22 cellular contexts compared by ENCODE assay signal in the genomic region with DNA sequence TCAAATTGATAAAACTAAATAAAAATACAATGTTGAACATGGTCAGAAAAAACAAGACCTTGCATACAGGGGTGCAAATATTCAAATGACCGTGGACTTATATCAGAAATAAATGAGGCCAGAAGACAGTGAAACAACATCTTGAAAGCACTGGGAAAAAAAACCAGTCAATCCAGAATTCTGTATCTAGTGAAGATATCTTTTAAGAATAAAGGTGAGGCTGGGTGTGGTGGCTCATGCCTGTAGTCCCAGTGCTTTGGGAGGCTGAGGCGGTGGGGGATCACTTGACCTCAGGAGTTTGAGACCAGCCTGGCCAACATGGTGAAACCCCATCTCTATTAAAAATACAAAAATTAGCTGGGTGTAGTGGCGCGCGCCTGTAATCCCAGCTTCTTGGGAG. TPM values are rescaled to one million over a fixed set of nuclear protein-coding genes. Genes with fewer than 3 reads are reported as not detected.
DNase-seq lines count a peak whose midpoint lies in the region; ATAC-seq, FAIRE-seq and TF ChIP-seq lines count a peak whose summit lies in the region.
"Had no signal": no experiment of that assay in that cellular context is flagged by ENCODE, and none has a peak within 500 bp of the region (broad histone marks: within the 10 kb centered on the region; RNA-seq: fewer than 3 reads in every experiment).

No MANE protein-coding gene starts in this region.

- H3K4me3 Mint-ChIP-seq in Caco-2 (ENCODE audit: unreplicated experiment), result peak overlapping the region; percentile 64
- H3K4me3 Mint-ChIP-seq in natural killer cell treated with Interleukin-12 subunit alpha and Interleukin-12 subunit beta and Interleukin-15 and Interleukin-18, amount 100 ng/mL, for 72 hours, result no peak overlapping the region
- H3K4me3 Mint-ChIP-seq: CD4-positive, alpha-beta T cell; HFFc6; IgD-negative memory B cell had no signal

- CTCF ChIA-PET in Caco-2 (lab: Charles Lee), result interaction anchor here (1.8 kb wide), 1 partner anchor 57 kb away, joined by 13 read pairs; the partner anchor contains the start of gene CEBPG

- H3K27ac ChIP-seq in Peyer's patch (peak overlapping the region in 3 of 4 donors; percentile 75 to 86 (median 81)), small intestine (ENCODE audit: low read depth in 1 of 2, low read length in 1 of 2) (peak overlapping the region; percentile 72 to 87), smooth muscle cell (ENCODE audit: low read depth) (no peak overlapping the region)
- H3K27ac ChIP-seq: C4-2B, HL-60 had no signal

- H3K27me3 ChIP-seq in Caco-2 (replicated peaks; ENCODE audit: control insufficient read depth, insufficient read depth, low read length) (no peaks in the 10 kb centered on the region), Peyer's patch (no peaks in the 10 kb centered on the region), small intestine (ENCODE audit: control insufficient read depth in 2 of 2, insufficient read depth in 2 of 2, low read length in 2 of 2) (no peaks in the 10 kb centered on the region), smooth muscle cell (ENCODE audit: low read depth) (no peaks in the 10 kb centered on the region)

- peaks cover 9% of the 10 kb centered on the region for H3K9me3 ChIP-seq in Caco-2
- H3K9me3 ChIP-seq in Peyer's patch, result no peaks in the 10 kb centered on the region
- H3K9me3 ChIP-seq in mucosa of descending colon, result no peaks in the 10 kb centered on the region
- no peaks in the 10 kb centered on the region for H3K9me3 ChIP-seq in small intestine (ENCODE audit: control insufficient read depth, low read depth)
- H3K9me3 ChIP-seq in smooth muscle cell (replicated peaks; ENCODE audit: low read depth), result no peaks in the 10 kb centered on the region
- H3K9me3 ChIP-seq: BE2C had no signal

- H3K4me3 ChIP-seq in Caco-2 (ENCODE audit: low read depth, low read length) (no peak overlapping the region), Peyer's patch (no peak overlapping the region), mucosa of descending colon (no peak overlapping the region), small intestine (ENCODE audit: low read depth in 1 of 2, low read length in 2 of 2) (no peak overlapping the region), smooth muscle cell (no peak overlapping the region)
- H3K4me3 ChIP-seq: GM12878 had no signal

- H3K36me3 ChIP-seq in Caco-2 (ENCODE audit: control insufficient read depth, insufficient read depth, low read length), result no peaks in the 10 kb centered on the region
- no peaks in the 10 kb centered on the region for H3K36me3 ChIP-seq in Peyer's patch
- no peaks in the 10 kb centered on the region for H3K36me3 ChIP-seq in mucosa of descending colon (ENCODE audit: low read depth)
- no peaks in the 10 kb centered on the region for H3K36me3 ChIP-seq in small intestine (ENCODE audit: control insufficient read depth in 2 of 2, insufficient read depth in 2 of 2, low read length in 2 of 2)
- no peaks in the 10 kb centered on the region for H3K36me3 ChIP-seq in smooth muscle cell (ENCODE audit: low read depth)
- H3K36me3 ChIP-seq: BE2C had no signal

- no peak overlapping the region for H3K4me2 ChIP-seq in smooth muscle cell

- POLR2A ChIA-PET in Caco-2 (lab: Charles Lee), result interaction anchor here (1.6 kb wide), 1 partner anchor 57 kb away, joined by 20 read pairs; the partner anchor contains the start of gene CEBPG

- FAIRE-seq in small intestine (lab: Jason Lieb, UNC), result no peak
- FAIRE-seq: GM12878, HTR-8/SVneo had no signal

- no peak for DNase-seq in Caco-2
- no peak for DNase-seq in Peyer's patch
- no peak for DNase-seq in mucosa of descending colon
- DNase-seq in small intestine, result peak; percentile 68
- no peak for DNase-seq in C1 segment of cervical spinal cord (lab: John Stamatoyannopoulos, UW)
- DNase-seq in smooth muscle cell (lab: John Stamatoyannopoulos, UW; ENCODE audit: unreplicated experiment), result no peak
- DNase-seq in HT-29 (ENCODE audit: low spot score), result no peak
- DNase-seq in natural killer cell treated with Interleukin-12 subunit alpha and Interleukin-12 subunit beta and Interleukin-15 and Interleukin-18, amount 100 ng/mL, for 72 hours (ENCODE audit: low spot score), result no peak
- DNase-seq: ACHN; BE2C; CD4-positive, alpha-beta T cell; DMS153; DMS79; GOT3; H7; HFFc6 had no signal

- no peaks in the 10 kb centered on the region for H3K27me3 Mint-ChIP-seq in Caco-2 (ENCODE audit: insufficient read depth, unreplicated experiment)
- H3K27me3 Mint-ChIP-seq in natural killer cell treated with Interleukin-12 subunit alpha and Interleukin-12 subunit beta and Interleukin-15 and Interleukin-18, amount 100 ng/mL, for 72 hours, result peaks cover 13 to 14% of the 10 kb centered on the region in 2 donors

- peaks cover 11% of the 10 kb centered on the region for H3K36me3 Mint-ChIP-seq in Caco-2 (ENCODE audit: insufficient read depth, unreplicated experiment)
- no peaks in the 10 kb centered on the region for H3K36me3 Mint-ChIP-seq in natural killer cell treated with Interleukin-12 subunit alpha and Interleukin-12 subunit beta and Interleukin-15 and Interleukin-18, amount 100 ng/mL, for 72 hours
- H3K36me3 Mint-ChIP-seq: IgD-negative memory B cell had no signal

- no peak overlapping the region for H3K9ac ChIP-seq in smooth muscle cell (ENCODE audit: low read depth)

- H3K4me1 ChIP-seq in Caco-2 (peaks cover 30% of the 10 kb centered on the region), Peyer's patch (peaks cover 0 to 24% (median 0%) of the 10 kb centered on the region in 4 donors), mucosa of descending colon (ENCODE audit: low read depth) (peaks cover 20% of the 10 kb centered on the region), small intestine (ENCODE audit: control insufficient read depth in 2 of 2, insufficient read depth in 1 of 2, low read depth in 1 of 2, low read length in 1 of 2) (no peaks in the 10 kb centered on the region), smooth muscle cell (ENCODE audit: low read depth) (no peaks in the 10 kb centered on the region)
- H3K4me1 ChIP-seq: BE2C had no signal

- H4K20me1 ChIP-seq in smooth muscle cell (ENCODE audit: low read depth), result no peaks in the 10 kb centered on the region

- peak; percentile 48 for ATAC-seq in mucosa of descending colon
- ATAC-seq in natural killer cell treated with Interleukin-12 subunit alpha and Interleukin-12 subunit beta and Interleukin-15 and Interleukin-18, amount 100 ng/mL, for 72 hours, result no peak
- ATAC-seq: GM12878, HCT116 had no signal

- WGBS in small intestine, 3 donors, result 67 to 86% (median 78%) methylated on average over 5 of the region's 5 CpGs
- 94% methylated on average over 5 of the region's 5 CpGs for WGBS in smooth muscle cell (ENCODE audit: low lambda C conversion rate)

- peak overlapping the region; percentile 93 for H3K27ac Mint-ChIP-seq in Caco-2 (ENCODE audit: unreplicated experiment)
- no peak overlapping the region for H3K27ac Mint-ChIP-seq in natural killer cell treated with Interleukin-12 subunit alpha and Interleukin-12 subunit beta and Interleukin-15 and Interleukin-18, amount 100 ng/mL, for 72 hours
- H3K27ac Mint-ChIP-seq: CD4-positive, alpha-beta T cell; HFFc6 had no signal

- H3K4me1 Mint-ChIP-seq in Caco-2 (ENCODE audit: low read depth, unreplicated experiment), result peaks cover 26% of the 10 kb centered on the region
- no peaks in the 10 kb centered on the region for H3K4me1 Mint-ChIP-seq in natural killer cell treated with Interleukin-12 subunit alpha and Interleukin-12 subunit beta and Interleukin-15 and Interleukin-18, amount 100 ng/mL, for 72 hours (ENCODE audit: low read depth in 2 of 2)
- H3K4me1 Mint-ChIP-seq: IgD-negative memory B cell had no signal

- peaks cover 23% of the 10 kb centered on the region for H3K9me3 Mint-ChIP-seq in Caco-2 (ENCODE audit: unreplicated experiment)
- H3K9me3 Mint-ChIP-seq in natural killer cell treated with Interleukin-12 subunit alpha and Interleukin-12 subunit beta and Interleukin-15 and Interleukin-18, amount 100 ng/mL, for 72 hours, result no peaks in the 10 kb centered on the region
- H3K9me3 Mint-ChIP-seq: HFFc6 had no signal

- no TSS peak for BruUV-seq in Caco-2 (replicated peaks; lab: Mats Ljungman, UMichigan)

- H3K79me2 ChIP-seq in smooth muscle cell (ENCODE audit: low read depth), result no peaks in the 10 kb centered on the region

- no peak overlapping the region for H2AFZ ChIP-seq in smooth muscle cell (ENCODE audit: low read depth)

- no peak for TF ChIP-seq CTCF in Caco-2 (IDR thresholded peaks at IDR 0.05; ENCODE audit: insufficient read depth in 1 of 2, low read depth in 1 of 2, low read length in 1 of 2, severe bottlenecking in 1 of 2, unreplicated experiment in 1 of 2)
- TF ChIP-seq CTCF in Peyer's patch (IDR thresholded peaks at IDR 0.05), result no peak
- TF ChIP-seq CTCF in mucosa of descending colon (IDR thresholded peaks at IDR 0.05), result no peak
- TF ChIP-seq CTCF in smooth muscle cell (IDR thresholded peaks at IDR 0.05; ENCODE audit: borderline replicate concordance, insufficient read depth, poor library complexity, severe bottlenecking), result no peak

- H3F3A ChIP-seq in smooth muscle cell (ENCODE audit: low read depth), result no peaks in the 10 kb centered on the region

- TF ChIP-seq POLR2A in Peyer's patch (IDR thresholded peaks at IDR 0.05), result no peak

- intact Hi-C loops in Caco-2 (cut with micrococcal nuclease; ENCODE audit: unreplicated experiment), result loop anchor here (2.0 kb wide), 2 partner anchors 15 to 25 kb away; partner anchors contain the start of gene CEBPA
- intact Hi-C loops in mucosa of descending colon (cut with DNase I, micrococcal nuclease), result no loop called here

RNA-seq across cellular contexts. Expression of gene CEBPA, which starts 15.2 kb away (rescaled TPM):
- total RNA-seq in Caco-2 (2022) (97.9 and 110 TPM in 2 replicates), Peyer's patch (100 to 1,000 TPM in 1 of 4 donors, 10 to 100 TPM in 3; 36.3 to 160 (median 89.2) TPM), mucosa of descending colon (10 to 100 TPM; 30.1 to 73.2 (median 66.1) TPM), smooth muscle cell (1.1 and 2.1 TPM in 2 replicates)
- polyA plus RNA-seq in small intestine (10 to 100 TPM; 31.0 to 69.3 (median 47.0) TPM), smooth muscle cell (1.2 and 5.8 TPM in 2 replicates)
- total RNA-seq in HT-29 (2014; rRNA removed; shearing (Covaris generic)), result 16.9 and 21.3 TPM in 2 replicates
- 1 to 10 TPM; 1.3 to 1.9 TPM for total RNA-seq in natural killer cell treated with Interleukin-12 subunit alpha and Interleukin-12 subunit beta and Interleukin-15 and Interleukin-18, amount 100 ng/mL, for 72 hours

RNA-seq across cellular contexts. Expression of gene CEBPG, which starts 56.0 kb away (rescaled TPM):
- 74.9 and 79.4 TPM in 2 replicates for total RNA-seq in Caco-2 (2022)
- 10 to 100 TPM; 33.0 to 75.5 (median 50.5) TPM for total RNA-seq in Peyer's patch
- 10 to 100 TPM; 47.8 to 68.5 (median 58.2) TPM for total RNA-seq in mucosa of descending colon
- polyA plus RNA-seq in small intestine, result 10 to 100 TPM; 48.6 to 68.4 (median 67.1) TPM
- 27.8 and 29.9 TPM in 2 replicates for total RNA-seq in smooth muscle cell
- 15.3 and 17.1 TPM in 2 replicates for polyA plus RNA-seq in smooth muscle cell
- total RNA-seq in HT-29 (2014; rRNA removed; shearing (Covaris generic)), result 35.9 and 37.4 TPM in 2 replicates
- total RNA-seq in natural killer cell treated with Interleukin-12 subunit alpha and Interleukin-12 subunit beta and Interleukin-15 and Interleukin-18, amount 100 ng/mL, for 72 hours, result 10 to 100 TPM; 26.3 to 29.2 TPM
